8 cellular contexts compared by ENCODE assay signal in the genomic region with DNA sequence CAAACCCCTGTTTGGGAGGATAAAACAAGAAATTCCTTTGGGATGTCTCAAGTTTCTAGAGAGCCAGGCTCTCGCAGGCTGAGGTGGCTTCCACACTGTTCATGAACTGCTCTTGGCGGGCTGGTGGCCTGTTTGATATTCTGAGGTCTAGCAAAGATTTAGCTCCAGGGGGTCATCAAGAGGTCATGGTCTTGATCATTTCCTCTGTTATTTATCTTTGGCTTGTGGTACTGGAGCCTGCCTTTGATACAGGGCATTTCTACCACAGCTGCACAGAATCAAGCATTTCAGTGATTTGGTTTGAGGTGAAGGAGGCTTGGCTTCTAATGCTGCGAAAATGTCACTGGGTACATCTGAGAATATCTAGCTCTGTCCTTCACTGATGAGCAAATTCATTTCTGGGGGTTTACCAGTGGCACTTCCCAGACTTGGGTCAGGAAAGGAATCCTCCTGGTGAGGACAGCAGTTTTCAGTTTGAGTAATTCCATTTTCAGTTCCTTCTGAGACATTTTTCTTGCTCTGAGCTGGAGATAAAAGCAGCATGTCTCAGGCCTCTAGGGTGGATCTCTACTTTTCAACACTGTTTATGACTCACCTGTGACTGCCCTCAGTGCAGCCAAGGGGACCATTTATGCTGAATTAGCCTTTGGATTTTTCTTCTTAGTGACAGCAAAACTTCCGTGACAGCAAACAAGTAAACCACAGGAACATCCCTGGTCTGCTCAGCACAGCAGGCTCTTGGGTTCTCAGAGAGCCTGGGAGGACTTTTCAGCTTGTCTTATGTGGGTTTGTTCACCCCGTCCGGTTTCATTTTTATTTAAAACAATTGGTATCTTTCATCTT.
DNase-seq lines count a peak whose midpoint lies in the region; ATAC-seq and TF ChIP-seq lines count a peak whose summit lies in the region.

No MANE protein-coding gene starts in this region.

- CTCF ChIA-PET in naive thymus-derived CD4-positive, alpha-beta T cell (lab: Charles Lee): interaction anchor here (1.2 kb wide), 1 partner anchor 115 kb away, joined by 3 read pairs; no protein-coding TSS in a partner anchor

- ATAC-seq in GM18511 (IDR thresholded peaks at IDR 0.05; ENCODE audit: unreplicated experiment): peak; percentile 86
- peak; percentile 79 for ATAC-seq in naive thymus-derived CD4-positive, alpha-beta T cell

- peak overlapping the region; percentile 60 for H3K4me3 Mint-ChIP-seq in HFFc6
- H3K4me3 Mint-ChIP-seq in activated naive CD8-positive, alpha-beta T cell treated with anti-CD3 and anti-CD28 coated beads for 36 hours: no peak overlapping the region
- peak overlapping the region; percentile 29 to 78 (median 66) for H3K4me3 Mint-ChIP-seq in naive thymus-derived CD4-positive, alpha-beta T cell

- peak overlapping the region; percentile 12 for H3K4me3 ChIP-seq in naive thymus-derived CD4-positive, alpha-beta T cell (ENCODE audit: low read length)
- H3K4me3 ChIP-seq in coronary artery: no peak overlapping the region

- peaks cover 38% of the 10 kb centered on the region for H3K4me1 Mint-ChIP-seq in HFFc6 (ENCODE audit: low read depth)
- peaks cover 41% of the 10 kb centered on the region for H3K4me1 Mint-ChIP-seq in activated naive CD8-positive, alpha-beta T cell treated with anti-CD3 and anti-CD28 coated beads for 36 hours
- peaks cover 23 to 65% (median 38%) of the 10 kb centered on the region in 7 donors for H3K4me1 Mint-ChIP-seq in naive thymus-derived CD4-positive, alpha-beta T cell

- no peaks in the 10 kb centered on the region for H3K27me3 ChIP-seq in naive thymus-derived CD4-positive, alpha-beta T cell (ENCODE audit: control insufficient read depth in 2 of 2, insufficient read depth in 2 of 2, low read length in 2 of 2)

- no peaks in the 10 kb centered on the region for H3K36me3 Mint-ChIP-seq in HFFc6 (ENCODE audit: low read depth)
- no peaks in the 10 kb centered on the region for H3K36me3 Mint-ChIP-seq in activated naive CD8-positive, alpha-beta T cell treated with anti-CD3 and anti-CD28 coated beads for 36 hours
- peaks cover 0 to 9% (median 3%) of the 10 kb centered on the region in 5 donors for H3K36me3 Mint-ChIP-seq in naive thymus-derived CD4-positive, alpha-beta T cell

- no peaks in the 10 kb centered on the region for H3K9me3 ChIP-seq in naive thymus-derived CD4-positive, alpha-beta T cell (ENCODE audit: control insufficient read depth in 2 of 3, low read length in 3 of 3)

- H3K9me3 Mint-ChIP-seq in HFFc6: no peaks in the 10 kb centered on the region
- H3K9me3 Mint-ChIP-seq in activated naive CD8-positive, alpha-beta T cell treated with anti-CD3 and anti-CD28 coated beads for 36 hours: no peaks in the 10 kb centered on the region
- H3K9me3 Mint-ChIP-seq in naive thymus-derived CD4-positive, alpha-beta T cell: peaks cover 0 to 1% (median 0%) of the 10 kb centered on the region in 11 donors

- peak overlapping the region; percentile 88 for H3K27ac Mint-ChIP-seq in HFFc6
- H3K27ac Mint-ChIP-seq in activated naive CD8-positive, alpha-beta T cell treated with anti-CD3 and anti-CD28 coated beads for 36 hours: peak overlapping the region; percentile 90
- H3K27ac Mint-ChIP-seq in naive thymus-derived CD4-positive, alpha-beta T cell: peak overlapping the region; percentile 44 to 89 (median 83)

- TF ChIP-seq CTCF in HFFc6 (IDR thresholded peaks at IDR 0.05): no peak
- no peak for TF ChIP-seq CTCF in coronary artery (IDR thresholded peaks at IDR 0.05)

- H3K27ac ChIP-seq in naive thymus-derived CD4-positive, alpha-beta T cell (ENCODE audit: low read depth, low read length): peak overlapping the region; percentile 33
- H3K27ac ChIP-seq in coronary artery (peak overlapping the region in 1 of 2 donors; percentile 45), caudate nucleus (ENCODE audit: low read depth, low read length) (no peak overlapping the region)

- peak; percentile 57 for DNase-seq in HFFc6
- peak; percentile 96 for DNase-seq in MV-4-11 (lab: John Stamatoyannopoulos, UW)
- peak; percentile 69 for DNase-seq in activated naive CD8-positive, alpha-beta T cell treated with anti-CD3 and anti-CD28 coated beads for 36 hours
- DNase-seq in naive thymus-derived CD4-positive, alpha-beta T cell: peak in 7 of 9 donors; percentile 8 to 54 (median 26)
- no peak for DNase-seq in coronary artery (ENCODE audit: low spot score)
- no peak for DNase-seq in caudate nucleus (lab: John Stamatoyannopoulos, UW)
- no peak for DNase-seq in NCI-H526 treated with DMSO at 0.1 percent for 48 hours (lab: John Stamatoyannopoulos, UW)

- H3K4me1 ChIP-seq in naive thymus-derived CD4-positive, alpha-beta T cell (ENCODE audit: control insufficient read depth in 2 of 2, insufficient read depth in 2 of 2, low read length in 2 of 2): peaks cover 13 to 18% of the 10 kb centered on the region in 2 donors

- H3K36me3 ChIP-seq in naive thymus-derived CD4-positive, alpha-beta T cell (ENCODE audit: control insufficient read depth in 2 of 3, insufficient read depth in 3 of 3, low read length in 3 of 3): no peaks in the 10 kb centered on the region

- POLR2A ChIA-PET in naive thymus-derived CD4-positive, alpha-beta T cell (lab: Charles Lee): interaction anchor here (0.9 to 1.1 kb wide), 2 partner anchors 111 to 180 kb away, joined by 3 read pairs; no protein-coding TSS in a partner anchor

- no peaks in the 10 kb centered on the region for H3K27me3 Mint-ChIP-seq in HFFc6 (ENCODE audit: insufficient read depth)
- no peaks in the 10 kb centered on the region for H3K27me3 Mint-ChIP-seq in activated naive CD8-positive, alpha-beta T cell treated with anti-CD3 and anti-CD28 coated beads for 36 hours
- H3K27me3 Mint-ChIP-seq in naive thymus-derived CD4-positive, alpha-beta T cell: peaks cover 0 to 8% (median 0%) of the 10 kb centered on the region in 5 donors

- intact Hi-C loops in naive thymus-derived CD4-positive, alpha-beta T cell (cut with micrococcal nuclease): loop anchor here (1.0 to 2.0 kb wide), 10 partner anchors 10 to 452 kb away; a partner anchor contains a TSS

Comparison
In these comparisons a context has a peak if more than half of its experiments do, and no peak if none do; other contexts are left out.
1. DNase-seq: peak in HFFc6 (single experiment), MV-4-11 (single experiment), activated naive CD8-positive, alpha-beta T cell treated with anti-CD3 and anti-CD28 coated beads for 36 hours (single experiment) and naive thymus-derived CD4-positive, alpha-beta T cell (7 of 9); none in coronary artery (single experiment), caudate nucleus (0 of 61) and NCI-H526 treated with DMSO at 0.1 percent for 48 hours (single experiment).
2. Peak in every context shown above with its lines, with median percentiles within 50 percentile points of each other: H3K27ac Mint-ChIP-seq.